ENCODE assay signal across 16 cellular contexts in genomic region chr20:51460163-51460562, GRCh38.
DNase-seq lines count a peak whose midpoint lies in the region; ATAC-seq, FAIRE-seq and TF ChIP-seq lines count a peak whose summit lies in the region.
"Had no signal": no experiment of that assay in that cellular context is flagged by ENCODE, and none has a peak within 500 bp of the region (broad histone marks: within the 10 kb centered on the region; RNA-seq: fewer than 3 reads in every experiment).

No MANE protein-coding gene starts in this region.

- no peak overlapping the region for H3K4me2 ChIP-seq in HepG2 (ENCODE audit: low read depth, low read length)
- no peak overlapping the region for H3K4me2 ChIP-seq in PC-3 (ENCODE audit: low read length)
- no peak overlapping the region for H3K4me2 ChIP-seq in osteoblast (ENCODE audit: insufficient read depth, low read length)
- H3K4me2 ChIP-seq: PC-9 had no signal

- FAIRE-seq in HepG2 (lab: Jason Lieb, UNC) = no peak
- FAIRE-seq: A204.1, H54 had no signal

- no peak overlapping the region for H3K27ac ChIP-seq in HepG2 (ENCODE audit: extremely low read length, insufficient read depth, low read length)
- no peak overlapping the region for H3K27ac ChIP-seq in right lobe of liver
- H3K27ac ChIP-seq in Panc1 (ENCODE audit: low read length) = peak overlapping the region; percentile 84
- H3K27ac ChIP-seq in RWPE1 = no peak overlapping the region
- H3K27ac ChIP-seq in PC-3 (ENCODE audit: low read length) = no peak overlapping the region
- H3K27ac ChIP-seq in tibial nerve = no peak overlapping the region
- no peak overlapping the region for H3K27ac ChIP-seq in osteoblast (ENCODE audit: low read depth, low read length)
- H3K27ac ChIP-seq: PC-9, SK-N-MC had no signal

- CTCF ChIA-PET in HepG2 (lab: Yijun Ruan, JAX; ENCODE audit: low intra/inter-chr PET ratio, low total read pairs) (no interaction called here), Panc1 (lab: Charles Lee) (no interaction called here), RWPE1 (lab: Yijun Ruan, JAX) (interaction anchor here (0.6 kb wide), 1 partner anchor 11 kb away, joined by 4 read pairs; no protein-coding TSS in a partner anchor), PC-3 (lab: Charles Lee) (no interaction called here)

- H3K4me1 ChIP-seq in HepG2 (ENCODE audit: insufficient read depth, low read length) = peaks cover 10% of the 10 kb centered on the region
- peaks cover 0 to 10% (median 4%) of the 10 kb centered on the region in 4 donors for H3K4me1 ChIP-seq in right lobe of liver
- H3K4me1 ChIP-seq in Panc1 (ENCODE audit: control insufficient read depth, insufficient read depth, low read length) = peaks cover 52% of the 10 kb centered on the region
- H3K4me1 ChIP-seq in PC-3 (ENCODE audit: insufficient read depth, low read length) = peaks cover 24% of the 10 kb centered on the region
- H3K4me1 ChIP-seq in tibial nerve = peaks cover 6 to 36% (median 16%) of the 10 kb centered on the region in 4 donors
- H3K4me1 ChIP-seq in osteoblast (ENCODE audit: insufficient read depth, low read length) = peaks cover 21% of the 10 kb centered on the region

- TF ChIP-seq POLR2A in HepG2 (IDR thresholded peaks at IDR 0.05; ENCODE audit: insufficient read depth in 1 of 2, low read depth in 2 of 2, low read length in 2 of 2) (no peak), right lobe of liver (IDR thresholded peaks at IDR 0.05) (no peak), tibial nerve (IDR thresholded peaks at IDR 0.05) (no peak)

- in situ Hi-C loops in HepG2 (cut with HindIII; ENCODE audit: extremely low pct_ligation_motif_present, low pct_unique_long_range_greater_than_20kb) (no loop called here), Panc1 (cut with HindIII; ENCODE audit: low pct_unique_long_range_greater_than_20kb, low sequenced_read_pairs) (no loop called here)

- H3K27me3 ChIP-seq in HepG2 (ENCODE audit: control insufficient read depth in 1 of 2, insufficient read depth in 2 of 2, low read length in 2 of 2) (no peaks in the 10 kb centered on the region), right lobe of liver (no peaks in the 10 kb centered on the region), Panc1 (ENCODE audit: control insufficient read depth, insufficient read depth, low read length) (no peaks in the 10 kb centered on the region), PC-3 (ENCODE audit: low read length) (no peaks in the 10 kb centered on the region), tibial nerve (no peaks in the 10 kb centered on the region), osteoblast (ENCODE audit: insufficient read depth, low read length) (no peaks in the 10 kb centered on the region)

- TF ChIP-seq EP300 in HepG2 (IDR thresholded peaks at IDR 0.05; ENCODE audit: low read depth in 2 of 2, low read length in 2 of 2) (no peak), HepG2 (CRISPR knock-in tag; IDR thresholded peaks at IDR 0.05; ENCODE audit: borderline replicate concordance) (no peak), tibial nerve (IDR thresholded peaks at IDR 0.05) (no peak)

- DNase-seq in HepG2 (ENCODE audit: low spot score) (no peak), right lobe of liver (no peak), Panc1 (ENCODE audit: low read depth, low spot score) (no peak), mesothelial cell of epicardium (ENCODE audit: low spot score in 2 of 2, unreplicated experiment in 2 of 2) (no peak), RWPE1 (ENCODE audit: low spot score) (no peak), PC-3 (no peak), tibial nerve (ENCODE audit: low spot score in 2 of 2) (no peak), osteoblast (ENCODE audit: insufficient read length, low spot score, missing footprints) (no peak)
- DNase-seq: NCI-H1930; NK-92 treated with Interleukin-12 subunit alpha and Interleukin-12 subunit beta, amount 100 ng/mL, for 24 hours; PC-9; Right ventricle myocardium superior had no signal

- 95% methylated on average over 3 of the region's 3 CpGs for WGBS in HepG2 (ENCODE audit: low lambda C conversion rate)
- WGBS in right lobe of liver (ENCODE audit: insufficient coverage, low coverage, low lambda C conversion rate, missing lambda C conversion rate) = 100% methylated on average over 3 of the region's 3 CpGs
- 88 to 95% methylated on average over 3 of the region's 3 CpGs for WGBS in tibial nerve, 2 donors

- no peaks in the 10 kb centered on the region for H3K27me3 Mint-ChIP-seq in mesothelial cell of epicardium (ENCODE audit: low read depth)

- H3K4me3 ChIP-seq in HepG2 (replicated peaks in 1 of 3; ENCODE audit: insufficient read depth in 1 of 3, low read depth in 2 of 3, low read length in 3 of 3) = no peak overlapping the region
- H3K4me3 ChIP-seq in right lobe of liver = no peak overlapping the region
- no peak overlapping the region for H3K4me3 ChIP-seq in Panc1 (ENCODE audit: low read depth in 2 of 2, low read length in 2 of 2)
- no peak overlapping the region for H3K4me3 ChIP-seq in PC-3 (ENCODE audit: low read length)
- no peak overlapping the region for H3K4me3 ChIP-seq in tibial nerve
- H3K4me3 ChIP-seq in osteoblast (ENCODE audit: insufficient read depth, low read length) = no peak overlapping the region
- H3K4me3 ChIP-seq: PC-9, SK-N-MC had no signal

- BruUV-seq in HepG2 (replicated peaks; lab: Mats Ljungman, UMichigan) (no TSS peak), Panc1 (replicated peaks; lab: Mats Ljungman, UMichigan) (no TSS peak), PC-3 (replicated peaks; lab: Mats Ljungman, UMichigan) (no TSS peak)

- TF ChIP-seq CTCF in HepG2 (CRISPR knock-in tag; IDR thresholded peaks at IDR 0.05) = no peak
- TF ChIP-seq CTCF in right lobe of liver (IDR thresholded peaks at IDR 0.05) = no peak
- no peak for TF ChIP-seq CTCF in Panc1 (IDR thresholded peaks at IDR 0.05)
- no peak for TF ChIP-seq CTCF in mesothelial cell of epicardium (IDR thresholded peaks at IDR 0.05; ENCODE audit: unreplicated experiment)
- TF ChIP-seq CTCF in RWPE1 (conservative IDR thresholded peaks at IDR 0.05; ENCODE audit: low read depth) = no peak
- no peak for TF ChIP-seq CTCF in PC-3 (conservative IDR thresholded peaks at IDR 0.05; ENCODE audit: low read depth, low read length)
- no peak for TF ChIP-seq CTCF in tibial nerve (IDR thresholded peaks at IDR 0.05)
- no peak for TF ChIP-seq CTCF in osteoblast (IDR thresholded peaks at IDR 0.05; ENCODE audit: extremely low read depth, low read depth, low read length)

- no peaks in the 10 kb centered on the region for H3K9me2 ChIP-seq in PC-3 (replicated peaks; ENCODE audit: low read length)

- H3K9me3 Mint-ChIP-seq in mesothelial cell of epicardium = no peaks in the 10 kb centered on the region

- H3K36me3 ChIP-seq in HepG2 (replicated peaks in 1 of 2; ENCODE audit: control insufficient read depth in 1 of 2, insufficient read depth in 2 of 2, low read length in 2 of 2) = peaks cover 0 to 16% of the 10 kb centered on the region in 2 experiments; a peak in 3 of 5 replicates
- no peaks in the 10 kb centered on the region for H3K36me3 ChIP-seq in right lobe of liver
- H3K36me3 ChIP-seq in Panc1 (ENCODE audit: control insufficient read depth, insufficient read depth, low read length) = no peaks in the 10 kb centered on the region
- H3K36me3 ChIP-seq in PC-3 (ENCODE audit: low read depth, low read length) = no peaks in the 10 kb centered on the region
- H3K36me3 ChIP-seq in tibial nerve = no peaks in the 10 kb centered on the region
- H3K36me3 ChIP-seq in osteoblast (ENCODE audit: insufficient read depth, low read length) = no peaks in the 10 kb centered on the region

- H3K9ac ChIP-seq in HepG2 (ENCODE audit: insufficient read depth, low read depth, low read length) = no peak overlapping the region
- H3K9ac ChIP-seq in PC-3 (ENCODE audit: low read length) = no peak overlapping the region

- intact Hi-C loops in HepG2 (cut with micrococcal nuclease; ENCODE audit: unreplicated experiment) (no loop called here), right lobe of liver (cut with DNase I) (no loop called here), Panc1 (cut with micrococcal nuclease; ENCODE audit: unreplicated experiment) (no loop called here), PC-3 (cut with micrococcal nuclease) (no loop called here)

- H3K36me3 Mint-ChIP-seq in mesothelial cell of epicardium = peaks cover 7% of the 10 kb centered on the region
- H3K36me3 Mint-ChIP-seq: CD14-positive monocyte had no signal

- peaks cover 24% of the 10 kb centered on the region for H3K4me1 Mint-ChIP-seq in mesothelial cell of epicardium

- H3F3A ChIP-seq in PC-3 (ENCODE audit: low read length, unreplicated experiment) = peaks cover 9% of the 10 kb centered on the region

- POLR2A ChIA-PET in HepG2 (lab: Yijun Ruan, JAX) = no interaction called here
- POLR2A ChIA-PET in Panc1 (lab: Charles Lee) = no interaction called here
- POLR2A ChIA-PET in RWPE1 (lab: Yijun Ruan, JAX; ENCODE audit: low non-redundant PET) = no interaction called here
- POLR2A ChIA-PET in PC-3 (lab: Charles Lee; ENCODE audit: unreplicated experiment) = no interaction called here

- no peaks in the 10 kb centered on the region; the same call in 1 of the 2 replicates for H4K20me1 ChIP-seq in HepG2 (ENCODE audit: insufficient read depth, low read length)
- no peaks in the 10 kb centered on the region for H4K20me1 ChIP-seq in PC-3 (ENCODE audit: low read length)
- no peaks in the 10 kb centered on the region for H4K20me1 ChIP-seq in osteoblast (ENCODE audit: insufficient read depth, low read length)

- no peak for TF ChIP-seq RAD21 in HepG2 (CRISPR knock-in tag; IDR thresholded peaks at IDR 0.05)

- ATAC-seq in HepG2 = no peak
- no peak for ATAC-seq in right lobe of liver
- ATAC-seq in Panc1 = no peak
- no peak for ATAC-seq in PC-3

- H3K9me3 ChIP-seq in HepG2 (ENCODE audit: low read length) = no peaks in the 10 kb centered on the region
- no peaks in the 10 kb centered on the region for H3K9me3 ChIP-seq in right lobe of liver
- H3K9me3 ChIP-seq in Panc1 (ENCODE audit: control insufficient read depth, insufficient read depth, low read depth, low read length) = no peaks in the 10 kb centered on the region
- no peaks in the 10 kb centered on the region for H3K9me3 ChIP-seq in PC-3 (ENCODE audit: low read length)
- no peaks in the 10 kb centered on the region for H3K9me3 ChIP-seq in tibial nerve
- no peaks in the 10 kb centered on the region for H3K9me3 ChIP-seq in osteoblast (ENCODE audit: low read depth, low read length)

- peak overlapping the region; percentile 3 for H3K27ac Mint-ChIP-seq in mesothelial cell of epicardium

- no peak overlapping the region for H3K4me3 Mint-ChIP-seq in mesothelial cell of epicardium

- H3K79me2 ChIP-seq in HepG2 (ENCODE audit: insufficient read depth, low read length) (no peaks in the 10 kb centered on the region), PC-3 (ENCODE audit: low read length) (no peaks in the 10 kb centered on the region), osteoblast (ENCODE audit: insufficient read depth, low read length) (no peaks in the 10 kb centered on the region)

- H2AFZ ChIP-seq in HepG2 (ENCODE audit: low read length) = no peak overlapping the region
- no peak overlapping the region for H2AFZ ChIP-seq in PC-3 (ENCODE audit: low read length)
- H2AFZ ChIP-seq in osteoblast (ENCODE audit: low read length) = no peak overlapping the region
- H2AFZ ChIP-seq: PC-9 had no signal
